Comparison of ENCODE assay signal across 8 cellular contexts in the genomic region with DNA sequence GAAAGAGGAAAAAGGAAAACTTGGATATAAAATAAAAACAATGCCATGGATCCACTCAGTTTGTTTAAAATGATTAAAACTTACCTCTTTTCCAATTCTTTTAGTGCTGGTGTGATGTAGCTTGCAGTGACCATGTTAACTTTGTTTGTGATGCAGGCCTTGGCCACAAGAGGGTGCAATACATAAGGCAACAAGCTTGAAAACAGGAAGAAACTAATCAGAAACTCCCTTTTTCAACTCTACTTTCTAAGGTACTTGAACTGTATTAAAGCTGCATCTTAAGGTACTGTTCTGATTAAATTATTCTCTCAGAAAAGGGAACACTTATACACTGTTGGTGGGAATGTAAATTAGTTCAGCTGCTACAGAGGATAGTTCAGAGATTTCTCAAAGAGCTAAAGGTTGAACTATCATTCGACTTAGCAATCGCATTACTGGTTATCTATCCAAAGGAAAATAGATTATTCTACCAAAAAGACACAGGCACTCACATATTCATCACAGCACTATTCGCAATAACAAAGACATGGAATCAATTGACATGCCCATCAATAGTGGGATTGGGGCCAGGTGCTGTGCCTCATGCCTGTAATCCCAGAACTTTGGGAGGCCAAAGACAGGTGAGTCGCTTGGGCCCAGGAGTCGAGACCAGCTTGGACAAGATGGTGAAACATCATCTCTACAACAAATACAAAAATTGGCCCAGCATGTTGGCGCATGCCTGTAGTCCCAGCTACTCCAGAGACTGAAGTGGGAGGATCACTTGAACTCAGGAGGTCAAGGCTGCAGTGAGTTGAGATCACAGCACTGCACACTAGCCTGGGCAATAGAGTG. TPM values are rescaled to one million over a fixed set of nuclear protein-coding genes. Genes with fewer than 3 reads are reported as not detected.
DNase-seq lines count a peak whose midpoint lies in the region; ATAC-seq and TF ChIP-seq lines count a peak whose summit lies in the region.

No MANE protein-coding gene starts in this region.

- peak; percentile 93 for TF ChIP-seq CTCF in A673 (conservative IDR thresholded peaks at IDR 0.05; ENCODE audit: low read depth, low read length)

- H3K9me3 ChIP-seq in A673 (ENCODE audit: low read depth, low read length, poor library complexity, severe bottlenecking) = no peaks in the 10 kb centered on the region

- H3K27ac ChIP-seq in A673 (ENCODE audit: low read depth, low read length, poor library complexity, severe bottlenecking) = no peak overlapping the region

- no peaks in the 10 kb centered on the region for H3K27me3 ChIP-seq in A673 (replicated peaks; ENCODE audit: insufficient read depth, low read depth, low read length, poor library complexity)

- no peaks in the 10 kb centered on the region for H3K4me1 ChIP-seq in A673 (ENCODE audit: insufficient read depth, low read length, poor library complexity, severe bottlenecking)

- intact Hi-C loops in A673 (cut with micrococcal nuclease; ENCODE audit: unreplicated experiment) = loop anchor here (2.0 to 10.0 kb wide), 4 partner anchors 122 to 1062 kb away; no protein-coding TSS in a partner anchor

- H3K4me3 ChIP-seq in A673 (ENCODE audit: low read depth, low read length, poor library complexity, severe bottlenecking) = no peak overlapping the region

- CTCF ChIA-PET in A673 (lab: Charles Lee) = interaction anchor here (0.6 to 1.2 kb wide), 4 partner anchors 29 to 440 kb away, joined by 3 to 9 read pairs (median 5); no protein-coding TSS in a partner anchor

- peak; percentile 99 for ATAC-seq in GM18499 (IDR thresholded peaks at IDR 0.05; ENCODE audit: insufficient read depth, unreplicated experiment)
- peak; percentile 98 for ATAC-seq in HG02885 (IDR thresholded peaks at IDR 0.05; ENCODE audit: poor library complexity, unreplicated experiment)

- peaks cover 8% of the 10 kb centered on the region for H3K36me3 ChIP-seq in A673 (ENCODE audit: insufficient read depth, low read length, poor library complexity, severe bottlenecking)

- DNase-seq in A673 (ENCODE audit: low spot score) (peak; percentile 82), NCI-H1436 (lab: John Stamatoyannopoulos, UW) (peak; percentile 55), T-helper 2 cell (peak in 4 of 5 experiments; percentile 1 to 63 (median 2)), brain pericyte (ENCODE audit: low read depth, low spot score) (peak; percentile 36), islet precursor cell (peak; percentile 82)
- peak; percentile 58 for DNase-seq in stimulated activated CD4-positive, alpha-beta T cell treated with anti-CD3 and anti-CD28 coated beads, Interleukin-1b, Interleukin-23, amount 100 ng/mL, for 48 hours

- POLR2A ChIA-PET in A673 (lab: Charles Lee; ENCODE audit: low non-redundant PET) = interaction anchor here (0.5 to 0.6 kb wide), 3 partner anchors 68 to 426 kb away, joined by 4 to 8 read pairs (median 6); no protein-coding TSS in a partner anchor

- BruUV-seq in A673 (replicated peaks; lab: Mats Ljungman, UMichigan) = no TSS peak

RNA-seq across cellular contexts. Expression of gene AASS, which starts 50.9 kb away (rescaled TPM):
- 38.8 and 44.4 TPM in 2 replicates for total RNA-seq in A673 (2021)

Comparison
In these comparisons a context has a peak if more than half of its experiments do, and no peak if none do; other contexts are left out.
1. DNase-seq: peak in every context shown above with its lines; median percentile 82 in A673; 82 in islet precursor cell; 58 in stimulated activated CD4-positive, alpha-beta T cell treated with anti-CD3 and anti-CD28 coated beads, Interleukin-1b, Interleukin-23, amount 100 ng/mL, for 48 hours; 55 in NCI-H1436; 36 in brain pericyte; 2 in T-helper 2 cell.